Comparison of ENCODE assay signal across 18 cellular contexts in the genomic region with DNA sequence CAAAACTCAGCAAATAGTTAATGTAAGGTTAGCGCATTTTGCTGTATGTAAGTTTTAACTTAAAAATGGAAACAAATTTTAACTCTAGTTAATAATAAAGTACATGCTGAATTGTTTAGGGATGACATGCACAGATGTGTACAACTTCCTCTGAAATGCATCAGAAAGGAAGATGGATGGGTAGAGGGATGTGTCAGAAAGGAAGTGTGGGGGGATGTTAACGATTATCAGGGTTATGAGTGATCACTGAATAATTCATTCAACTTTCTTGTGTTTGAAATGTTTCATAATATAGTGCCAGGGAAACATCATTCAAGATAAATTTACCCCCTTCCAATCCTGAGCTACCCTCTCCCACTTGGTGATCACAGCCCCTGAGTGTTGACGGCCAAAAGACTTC.
DNase-seq lines count a peak whose midpoint lies in the region; ATAC-seq, FAIRE-seq and TF ChIP-seq lines count a peak whose summit lies in the region.
"Had no signal": no experiment of that assay in that cellular context is flagged by ENCODE, and none has a peak within 500 bp of the region (broad histone marks: within the 10 kb centered on the region; RNA-seq: fewer than 3 reads in every experiment).

No MANE protein-coding gene starts in this region.

- H3F3A ChIP-seq in PC-3 (ENCODE audit: low read length, unreplicated experiment): no peaks in the 10 kb centered on the region

- H3K9me2 ChIP-seq in PC-3 (replicated peaks; ENCODE audit: low read length): no peaks in the 10 kb centered on the region; the same call in 1 of the 2 replicates

- no peaks in the 10 kb centered on the region for H3K27me3 ChIP-seq in PC-3 (ENCODE audit: low read length)
- H3K27me3 ChIP-seq: BLaER1 had no signal

- H3K27ac ChIP-seq in A549 (no peak overlapping the region), PC-3 (ENCODE audit: low read length) (peak overlapping the region; percentile 77)
- H3K27ac ChIP-seq: 22Rv1, BLaER1 had no signal

- H3K9me3 ChIP-seq in A549 (no peaks in the 10 kb centered on the region), PC-3 (ENCODE audit: low read length) (no peaks in the 10 kb centered on the region)
- H3K9me3 ChIP-seq: BLaER1 had no signal

- no peak for TF ChIP-seq RAD21 in A549 (conservative IDR thresholded peaks at IDR 0.05 in 1 of 2, IDR thresholded peaks at IDR 0.05 in 1 of 2)

- no peak for TF ChIP-seq EP300 in A549 (IDR thresholded peaks at IDR 0.05)

- no peak for TF ChIP-seq POLR2A in A549 (IDR thresholded peaks at IDR 0.05; ENCODE audit: low read length)

- H3K4me3 ChIP-seq in A549 (no peak overlapping the region), PC-3 (ENCODE audit: low read length) (no peak overlapping the region), epithelial cell of esophagus (ENCODE audit: low read length) (no peak overlapping the region)
- H3K4me3 ChIP-seq: BLaER1, GM23338 had no signal

- intact Hi-C loops in PC-3 (cut with micrococcal nuclease): no loop called here

- ATAC-seq in A549 (no peak), PC-3 (peak; percentile 78), HG03135 (IDR thresholded peaks at IDR 0.05; ENCODE audit: unreplicated experiment) (no peak), HG03280 (IDR thresholded peaks at IDR 0.05; ENCODE audit: unreplicated experiment) (no peak)
- ATAC-seq: GM23338 had no signal

- DNase-seq in A549 (ENCODE audit: low read depth in 1 of 2, low spot score in 1 of 2) (no peak), PC-3 (peak; percentile 69), epithelial cell of esophagus (ENCODE audit: low read depth) (peak; percentile 45), kidney tubule cell (ENCODE audit: low spot score) (peak; percentile 66), NCI-H2107 (lab: John Stamatoyannopoulos, UW) (no peak)
- DNase-seq: CD4-positive, alpha-beta memory T cell; DMS153; DMS79; GDM1; HCEC 1CT had no signal

- H3K36me3 ChIP-seq in PC-3 (ENCODE audit: low read depth, low read length): no peaks in the 10 kb centered on the region
- H3K36me3 ChIP-seq: BLaER1 had no signal

- no peaks in the 10 kb centered on the region for H3K79me2 ChIP-seq in PC-3 (ENCODE audit: low read length)

- peak; percentile 89 for FAIRE-seq in A549 (lab: Jason Lieb, UNC)
- FAIRE-seq: GM12892, GM18507, H54 had no signal

- no TSS peak for BruUV-seq in PC-3 (replicated peaks; lab: Mats Ljungman, UMichigan)

- POLR2A ChIA-PET in A549 (lab: Yijun Ruan, JAX) (no interaction called here), PC-3 (lab: Charles Lee; ENCODE audit: unreplicated experiment) (no interaction called here)

- peak overlapping the region; percentile 30 for H3K9ac ChIP-seq in PC-3 (ENCODE audit: low read length)
- H3K9ac ChIP-seq: BLaER1 had no signal

- WGBS in A549 (ENCODE audit: missing lambda C conversion rate): 71% methylated on average over 3 of the region's 3 CpGs

- H4K20me1 ChIP-seq in PC-3 (ENCODE audit: low read length): no peaks in the 10 kb centered on the region
- H4K20me1 ChIP-seq: BLaER1 had no signal

- no peak overlapping the region for H3K4me2 ChIP-seq in A549
- peak overlapping the region; percentile 5 for H3K4me2 ChIP-seq in PC-3 (ENCODE audit: low read length)
- H3K4me2 ChIP-seq: BLaER1, GM23338 had no signal

- H2AFZ ChIP-seq in PC-3 (ENCODE audit: low read length): no peak overlapping the region
- H2AFZ ChIP-seq: GM23338 had no signal

- CTCF ChIA-PET in A549 (lab: Yijun Ruan, JAX) (interaction anchor here (0.7 kb wide), 1 partner anchor 90 kb away, joined by 3 read pairs; no protein-coding TSS in a partner anchor), PC-3 (lab: Charles Lee) (no interaction called here)

- TF ChIP-seq CTCF in A549 (IDR thresholded peaks at IDR 0.05) (no peak), PC-3 (conservative IDR thresholded peaks at IDR 0.05; ENCODE audit: low read depth, low read length) (no peak), epithelial cell of esophagus (IDR thresholded peaks at IDR 0.05; ENCODE audit: insufficient read depth, low read depth, low read length, missing control alignments) (no peak)

- H3K4me1 ChIP-seq in A549 (peaks cover 11% of the 10 kb centered on the region; the same call in 2 of the 3 replicates), PC-3 (ENCODE audit: insufficient read depth, low read length) (peaks cover 17% of the 10 kb centered on the region)

TF ChIP-seq in A549, 52 proteins besides CTCF, POLR2A, EP300 and RAD21:
- TF ChIP-seq NPAS2 (CRISPR knock-in tag; IDR thresholded peaks at IDR 0.05; ENCODE audit: borderline replicate concordance) (no peak), ELK1 (IDR thresholded peaks at IDR 0.05; ENCODE audit: low read depth, low read length) (no peak), HOXA7 (CRISPR knock-in tag; IDR thresholded peaks at IDR 0.05) (no peak), HDAC2 (IDR thresholded peaks at IDR 0.05) (no peak), FOSB (CRISPR knock-in tag; IDR thresholded peaks at IDR 0.05) (no peak), NFE2L2 (conservative IDR thresholded peaks at IDR 0.05; ENCODE audit: low read length) (no peak), HOXB5 (CRISPR knock-in tag; IDR thresholded peaks at IDR 0.05) (no peak), KDM1A (IDR thresholded peaks at IDR 0.05; ENCODE audit: low read depth) (no peak), TP53 (CRISPR knock-in tag; IDR thresholded peaks at IDR 0.05) (no peak), CBX2 (IDR thresholded peaks at IDR 0.05; ENCODE audit: borderline replicate concordance, low read depth) (no peak)
- TF ChIP-seq, protein P1, sequence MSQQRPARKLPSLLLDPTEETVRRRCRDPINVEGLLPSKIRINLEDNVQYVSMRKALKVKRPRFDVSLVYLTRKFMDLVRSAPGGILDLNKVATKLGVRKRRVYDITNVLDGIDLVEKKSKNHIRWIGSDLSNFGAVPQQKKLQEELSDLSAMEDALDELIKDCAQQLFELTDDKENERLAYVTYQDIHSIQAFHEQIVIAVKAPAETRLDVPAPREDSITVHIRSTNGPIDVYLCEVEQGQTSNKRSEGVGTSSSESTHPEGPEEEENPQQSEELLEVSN (IDR thresholded peaks at IDR 0.05; ENCODE audit: borderline replicate concordance, low read depth): no peak
- TF ChIP-seq, protein P2, sequence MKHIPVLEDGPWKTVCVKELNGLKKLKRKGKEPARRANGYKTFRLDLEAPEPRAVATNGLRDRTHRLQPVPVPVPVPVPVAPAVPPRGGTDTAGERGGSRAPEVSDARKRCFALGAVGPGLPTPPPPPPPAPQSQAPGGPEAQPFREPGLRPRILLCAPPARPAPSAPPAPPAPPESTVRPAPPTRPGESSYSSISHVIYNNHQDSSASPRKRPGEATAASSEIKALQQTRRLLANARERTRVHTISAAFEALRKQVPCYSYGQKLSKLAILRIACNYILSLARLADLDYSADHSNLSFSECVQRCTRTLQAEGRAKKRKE (CRISPR knock-in tag; IDR thresholded peaks at IDR 0.05; ENCODE audit: low read depth): no peak
- TF ChIP-seq, protein P3, sequence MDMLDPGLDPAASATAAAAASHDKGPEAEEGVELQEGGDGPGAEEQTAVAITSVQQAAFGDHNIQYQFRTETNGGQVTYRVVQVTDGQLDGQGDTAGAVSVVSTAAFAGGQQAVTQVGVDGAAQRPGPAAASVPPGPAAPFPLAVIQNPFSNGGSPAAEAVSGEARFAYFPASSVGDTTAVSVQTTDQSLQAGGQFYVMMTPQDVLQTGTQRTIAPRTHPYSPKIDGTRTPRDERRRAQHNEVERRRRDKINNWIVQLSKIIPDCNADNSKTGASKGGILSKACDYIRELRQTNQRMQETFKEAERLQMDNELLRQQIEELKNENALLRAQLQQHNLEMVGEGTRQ (IDR thresholded peaks at IDR 0.05): no peak

Comparison
In these comparisons a context has a peak if more than half of its experiments do, and no peak if none do; other contexts are left out.
1. DNase-seq: peak in PC-3 (single experiment), epithelial cell of esophagus (single experiment) and kidney tubule cell (single experiment); none in A549 (0 of 2) and NCI-H2107 (single experiment).